ENCODE assay signal across 1 cellular context in genomic region chr22:40033586-40034380, GRCh38.
TF ChIP-seq lines count a peak whose summit lies in the region.

No MANE protein-coding gene starts in this region.

TF ChIP-seq in IMR-90, 13 proteins besides CTCF, POLR2A, EP300 and RAD21 (continued from another document):
- TF ChIP-seq FOS (IDR thresholded peaks at IDR 0.05; ENCODE audit: low read depth, low read length) (no peak), MAZ (IDR thresholded peaks at IDR 0.05; ENCODE audit: borderline replicate concordance, low read depth, low read length) (no peak), USF2 (IDR thresholded peaks at IDR 0.05; ENCODE audit: low read depth, low read length) (no peak)
